14 cellular contexts compared by ENCODE assay signal in genomic region chr12:5898874-5899273, GRCh38. TPM values are rescaled to one million over a fixed set of nuclear protein-coding genes. Genes with fewer than 3 reads are reported as not detected.
DNase-seq lines count a peak whose midpoint lies in the region; ATAC-seq and TF ChIP-seq lines count a peak whose summit lies in the region.
"Had no signal": no experiment of that assay in that cellular context is flagged by ENCODE, and none has a peak within 500 bp of the region (broad histone marks: within the 10 kb centered on the region; RNA-seq: fewer than 3 reads in every experiment).

No MANE protein-coding gene starts in this region.

- H3K9me2 ChIP-seq in OCI-LY7 (ENCODE audit: insufficient read depth, low read length): no peaks in the 10 kb centered on the region

- no peak overlapping the region for H3K4me2 ChIP-seq in OCI-LY7 (ENCODE audit: low read length)

- peak; percentile 27; the same call in 1 of the 3 replicates for TF ChIP-seq CTCF in GM12872 (IDR thresholded peaks at IDR 0.05; ENCODE audit: insufficient read depth, low read depth, low read length)
- TF ChIP-seq CTCF in OCI-LY7 (conservative IDR thresholded peaks at IDR 0.05; ENCODE audit: low read length): peak; percentile 47
- no peak for TF ChIP-seq CTCF in gastrocnemius medialis (IDR thresholded peaks at IDR 0.05 in 4 of 5, conservative IDR thresholded peaks at IDR 0.05 in 1 of 5)

- H3K27me3 Mint-ChIP-seq in activated naive CD4-positive, alpha-beta T cell treated with anti-CD3 and anti-CD28 coated beads for 36 hours (ENCODE audit: low read depth): peaks cover 20% of the 10 kb centered on the region

- H2AFZ ChIP-seq in OCI-LY7 (ENCODE audit: low read length): no peak overlapping the region

- ATAC-seq in gastrocnemius medialis (no peak), HG03280 (IDR thresholded peaks at IDR 0.05; ENCODE audit: unreplicated experiment) (no peak)
- ATAC-seq: natural killer cell had no signal

- H3K9me3 Mint-ChIP-seq in activated naive CD4-positive, alpha-beta T cell treated with anti-CD3 and anti-CD28 coated beads for 36 hours: no peaks in the 10 kb centered on the region
- H3K9me3 Mint-ChIP-seq: natural killer cell had no signal

- H3K36me3 Mint-ChIP-seq in activated naive CD4-positive, alpha-beta T cell treated with anti-CD3 and anti-CD28 coated beads for 36 hours (ENCODE audit: low read depth): no peaks in the 10 kb centered on the region
- H3K36me3 Mint-ChIP-seq: natural killer cell had no signal

- POLR2A ChIA-PET in OCI-LY7 (lab: Charles Lee): no interaction called here

- H3K4me3 ChIP-seq in OCI-LY7 (ENCODE audit: low read depth, low read length, poor library complexity, severe bottlenecking): no peak overlapping the region
- H3K4me3 ChIP-seq in gastrocnemius medialis: no peak overlapping the region

- intact Hi-C loops in OCI-LY7 (cut with micrococcal nuclease; ENCODE audit: unreplicated experiment): no loop called here
- intact Hi-C loops in gastrocnemius medialis (cut with DNase I; ENCODE audit: low total_unique reads): no loop called here
- intact Hi-C loops in activated naive CD4-positive, alpha-beta T cell treated with anti-CD3 and anti-CD28 coated beads for 36 hours (cut with micrococcal nuclease): no loop called here

- no peak overlapping the region for H3K4me3 Mint-ChIP-seq in activated naive CD4-positive, alpha-beta T cell treated with anti-CD3 and anti-CD28 coated beads for 36 hours
- H3K4me3 Mint-ChIP-seq: natural killer cell had no signal

- peak; percentile 9 for DNase-seq in ACHN
- no peak for DNase-seq in OCI-LY7 (ENCODE audit: low spot score)
- DNase-seq in iPS DF 19.7 (ENCODE audit: low read depth, low spot score): peak; percentile 30
- no peak for DNase-seq in gastrocnemius medialis
- DNase-seq in activated naive CD4-positive, alpha-beta T cell treated with anti-CD3 and anti-CD28 coated beads for 36 hours: no peak
- DNase-seq in NCI-H446 treated with DMSO at 0.1 percent for 48 hours (lab: John Stamatoyannopoulos, UW): no peak
- DNase-seq: activated CD4-positive, alpha-beta T cell treated with anti-CD3 and anti-CD28 coated beads for 48 hours; activated CD8-positive, alpha-beta memory T cell treated with anti-CD3 and anti-CD28 coated beads, Interleukin-2, amount 50 U/mL, for 48 hours; activated naive CD4-positive, alpha-beta T cell treated with Interleukin-2 at 50 U/mL for 16 hours; Calu3; natural killer cell; NCI-H1105 had no signal

- no peak for TF ChIP-seq POLR2A in gastrocnemius medialis (IDR thresholded peaks at IDR 0.05)

- no peak overlapping the region for H3K27ac Mint-ChIP-seq in activated naive CD4-positive, alpha-beta T cell treated with anti-CD3 and anti-CD28 coated beads for 36 hours
- H3K27ac Mint-ChIP-seq: natural killer cell had no signal

- H3K27ac ChIP-seq in OCI-LY7 (ENCODE audit: low read depth, low read length, poor library complexity, severe bottlenecking) (no peak overlapping the region), gastrocnemius medialis (no peak overlapping the region)

- no peaks in the 10 kb centered on the region for H3K36me3 ChIP-seq in OCI-LY7 (ENCODE audit: insufficient read depth, low read length)
- H3K36me3 ChIP-seq in gastrocnemius medialis: no peaks in the 10 kb centered on the region

- no peaks in the 10 kb centered on the region for H4K20me1 ChIP-seq in OCI-LY7 (ENCODE audit: insufficient read depth, low read length)

- CTCF ChIA-PET in OCI-LY7 (lab: Charles Lee; ENCODE audit: unreplicated experiment): no interaction called here
- CTCF ChIA-PET in activated naive CD4-positive, alpha-beta T cell treated with anti-CD3 and anti-CD28 coated beads for 36 hours (lab: Charles Lee): interaction anchor here (0.5 to 1.0 kb wide), 3 partner anchors 31 to 164 kb away, joined by 3 to 4 read pairs (median 3); no protein-coding TSS in a partner anchor

- in situ Hi-C loops in ACHN (cut with HindIII; ENCODE audit: low pct_ligation_motif_present, low pct_unique_long_range_greater_than_20kb, low sequenced_read_pairs) (no loop called here), gastrocnemius medialis (cut with MboI; ENCODE audit: low sequenced_read_pairs in 4 of 4) (no loop called here)

- BruUV-seq in OCI-LY7 (replicated peaks; lab: Mats Ljungman, UMichigan): no TSS peak

- H3K27me3 ChIP-seq in gastrocnemius medialis: no peaks in the 10 kb centered on the region

- no peaks in the 10 kb centered on the region for H3K79me2 ChIP-seq in OCI-LY7 (ENCODE audit: insufficient read depth, low read depth, low read length)

- H3K4me1 Mint-ChIP-seq in activated naive CD4-positive, alpha-beta T cell treated with anti-CD3 and anti-CD28 coated beads for 36 hours (ENCODE audit: low read depth): no peaks in the 10 kb centered on the region
- H3K4me1 Mint-ChIP-seq: natural killer cell had no signal

- no peaks in the 10 kb centered on the region for H3K9me3 ChIP-seq in OCI-LY7 (ENCODE audit: low read length)
- no peaks in the 10 kb centered on the region for H3K9me3 ChIP-seq in gastrocnemius medialis

- H3K4me1 ChIP-seq in OCI-LY7 (ENCODE audit: insufficient read depth, low read length, poor library complexity, severe bottlenecking) (no peaks in the 10 kb centered on the region), gastrocnemius medialis (no peaks in the 10 kb centered on the region)

RNA-seq across cellular contexts. Expression of gene ANO2, which starts 46.2 kb away (rescaled TPM):
- total RNA-seq in OCI-LY7 (2014; rRNA removed; shearing (Covaris generic)): not detected in 2 replicates
- total RNA-seq in OCI-LY7 (2022) (not detected in 2 replicates), gastrocnemius medialis (1 to 10 TPM; 2.0 to 9.8 (median 4.9) TPM)
- not detected for total RNA-seq in activated naive CD4-positive, alpha-beta T cell treated with anti-CD3 and anti-CD28 coated beads for 36 hours
- total RNA-seq: Calu3, natural killer cell had no signal

Comparison
In these comparisons a context has a peak if more than half of its experiments do, and no peak if none do; other contexts are left out.
1. DNase-seq: peak in ACHN (single experiment) and iPS DF 19.7 (single experiment); none in OCI-LY7 (single experiment), gastrocnemius medialis (0 of 2), activated naive CD4-positive, alpha-beta T cell treated with anti-CD3 and anti-CD28 coated beads for 36 hours (single experiment) and NCI-H446 treated with DMSO at 0.1 percent for 48 hours (single experiment).
2. CTCF ChIP-seq: peak in GM12872 (single experiment) and OCI-LY7 (single experiment); none in gastrocnemius medialis (0 of 5).